ENCODE assay signal across 3 cellular contexts in genomic region chr4:14729605-14730004, GRCh38.
A peak's percentile ranks its signal among the peaks of the same experiment; 100 is the strongest.
TF ChIP-seq lines count a peak whose summit lies in the region.

No MANE protein-coding gene starts in this region.

TF ChIP-seq in HepG2, 621 proteins besides CTCF, POLR2A, EP300 and RAD21:
- TF ChIP-seq ELF3 (CRISPR knock-in tag; IDR thresholded peaks at IDR 0.05) (no peak), MAFK (conservative IDR thresholded peaks at IDR 0.05 in 1 of 2, IDR thresholded peaks at IDR 0.05 in 1 of 2; ENCODE audit: low read length in 2 of 2) (peak; percentile 66 to 84), KDM5A (IDR thresholded peaks at IDR 0.05; ENCODE audit: borderline replicate concordance, low read length) (no peak), ZNF713 (CRISPR knock-in tag; IDR thresholded peaks at IDR 0.05) (no peak), ZNF782 (CRISPR knock-in tag; IDR thresholded peaks at IDR 0.05; ENCODE audit: borderline replicate concordance) (no peak), AKAP8 (CRISPR knock-in tag; IDR thresholded peaks at IDR 0.05) (no peak), MAFF (IDR thresholded peaks at IDR 0.05; ENCODE audit: low read depth, low read length) (peak; percentile 71), ZFY (CRISPR knock-in tag; IDR thresholded peaks at IDR 0.05) (no peak)

TF ChIP-seq in IMR-90, 13 proteins besides CTCF, POLR2A, EP300 and RAD21:
- TF ChIP-seq MXI1 (IDR thresholded peaks at IDR 0.05; ENCODE audit: borderline replicate concordance, low read depth, low read length) (no peak), MAFK (IDR thresholded peaks at IDR 0.05; ENCODE audit: low read depth, low read length) (peak; percentile 76)

TF ChIP-seq in H1, 55 proteins besides CTCF, POLR2A, EP300 and RAD21:
- TF ChIP-seq RBBP5 (IDR thresholded peaks at IDR 0.05; ENCODE audit: borderline replicate concordance, low read depth, low read length) (no peak), CHD7 (IDR thresholded peaks at IDR 0.05; ENCODE audit: insufficient replicate concordance, low read length) (no peak), CBX5 (IDR thresholded peaks at IDR 0.05; ENCODE audit: low read depth, low read length) (no peak), SIRT6 (IDR thresholded peaks at IDR 0.05; ENCODE audit: low read length) (no peak), E2F6 (IDR thresholded peaks at IDR 0.05) (no peak), ZNF274 (IDR thresholded peaks at IDR 0.05; ENCODE audit: borderline replicate concordance, extremely low read depth, low read length) (no peak)
TF ChIP-seq in H1: peak in this region for 0.
